13 cellular contexts compared by ENCODE assay signal in genomic region chr2:157032019-157032418, GRCh38.
DNase-seq lines count a peak whose midpoint lies in the region; ATAC-seq and TF ChIP-seq lines count a peak whose summit lies in the region.
"Had no signal": no experiment of that assay in that cellular context is flagged by ENCODE, and none has a peak within 500 bp of the region (broad histone marks: within the 10 kb centered on the region; RNA-seq: fewer than 3 reads in every experiment).

No MANE protein-coding gene starts in this region.

- H3K27me3 Mint-ChIP-seq in naive thymus-derived CD8-positive, alpha-beta T cell: peaks cover 0 to 10% (median 0%) of the 10 kb centered on the region in 5 donors
- H3K27me3 Mint-ChIP-seq: brain had no signal

- no peak for ATAC-seq in naive thymus-derived CD8-positive, alpha-beta T cell
- ATAC-seq in GM18502 (IDR thresholded peaks at IDR 0.05; ENCODE audit: poor library complexity, unreplicated experiment): no peak

- no peaks in the 10 kb centered on the region for H3K4me1 Mint-ChIP-seq in naive thymus-derived CD8-positive, alpha-beta T cell
- H3K4me1 Mint-ChIP-seq: brain had no signal

- TF ChIP-seq CTCF in stomach (IDR thresholded peaks at IDR 0.05): no peak

- H3K36me3 ChIP-seq in stomach: no peaks in the 10 kb centered on the region

- no peak overlapping the region for H3K27ac ChIP-seq in stomach

- POLR2A ChIA-PET in naive thymus-derived CD8-positive, alpha-beta T cell (lab: Charles Lee): no interaction called here

- TF ChIP-seq POLR2A in stomach (IDR thresholded peaks at IDR 0.05): no peak

- 40 to 61% (median 53%) methylated on average over 2 of the region's 2 CpGs for WGBS in stomach, 5 donors

- H3K36me3 Mint-ChIP-seq in naive thymus-derived CD8-positive, alpha-beta T cell: no peaks in the 10 kb centered on the region
- H3K36me3 Mint-ChIP-seq: brain had no signal

- no peaks in the 10 kb centered on the region for H3K9me3 ChIP-seq in stomach

- H3K27me3 ChIP-seq in stomach: no peaks in the 10 kb centered on the region

- no peak for TF ChIP-seq EP300 in stomach (IDR thresholded peaks at IDR 0.05)

- H3K4me1 ChIP-seq in stomach: no peaks in the 10 kb centered on the region

- intact Hi-C loops in stomach (cut with DNase I; ENCODE audit: low total_unique reads): no loop called here

- no peak overlapping the region for H3K4me3 ChIP-seq in stomach

- H3K27ac Mint-ChIP-seq in naive thymus-derived CD8-positive, alpha-beta T cell: no peak overlapping the region
- H3K27ac Mint-ChIP-seq: T-helper 1 cell treated with Interleukin-12 subunit alpha and Interleukin-12 subunit beta and Interleukin-4 antibody, amounts not matched to agents 30 μg/mL and 1 μg/mL, for 36 hours had no signal

- no peak overlapping the region for H3K4me3 Mint-ChIP-seq in naive thymus-derived CD8-positive, alpha-beta T cell
- H3K4me3 Mint-ChIP-seq: brain; T-helper 1 cell treated with Interleukin-12 subunit alpha and Interleukin-12 subunit beta and Interleukin-4 antibody, amounts not matched to agents 30 μg/mL and 1 μg/mL, for 36 hours had no signal

- DNase-seq in AG20443 (ENCODE audit: low spot score): peak; percentile 78
- peak; percentile 88 for DNase-seq in M059J (ENCODE audit: low read depth)
- peak; percentile 69 to 78 for DNase-seq in dermis microvascular lymphatic vessel endothelial cell (ENCODE audit: low read depth in 2 of 2)
- peak; percentile 51 for DNase-seq in myocyte (ENCODE audit: low read depth)
- no peak for DNase-seq in naive thymus-derived CD8-positive, alpha-beta T cell
- no peak for DNase-seq in stomach
- DNase-seq in NCI-H526 treated with DMSO at 0.1 percent for 48 hours (lab: John Stamatoyannopoulos, UW): no peak
- DNase-seq: Karpas-422; NCI-H524; stimulated activated CD4-positive, alpha-beta T cell treated with anti-CD3 and anti-CD28 coated beads, Interleukin-1b, Interleukin-23, amount 100 ng/mL, for 48 hours had no signal

- H3K9me3 Mint-ChIP-seq in naive thymus-derived CD8-positive, alpha-beta T cell: peaks cover 0 to 2% (median 0%) of the 10 kb centered on the region in 9 donors
- H3K9me3 Mint-ChIP-seq: brain; T-helper 1 cell treated with Interleukin-12 subunit alpha and Interleukin-12 subunit beta and Interleukin-4 antibody, amounts not matched to agents 30 μg/mL and 1 μg/mL, for 36 hours had no signal

Comparison
In these comparisons a context has a peak if more than half of its experiments do, and no peak if none do; other contexts are left out.
1. DNase-seq: peak in AG20443 (single experiment), M059J (single experiment), dermis microvascular lymphatic vessel endothelial cell (2 of 2) and myocyte (single experiment); none in naive thymus-derived CD8-positive, alpha-beta T cell (0 of 10), stomach (single experiment) and NCI-H526 treated with DMSO at 0.1 percent for 48 hours (single experiment).